34 cellular contexts compared by ENCODE assay signal in the genomic region with DNA sequence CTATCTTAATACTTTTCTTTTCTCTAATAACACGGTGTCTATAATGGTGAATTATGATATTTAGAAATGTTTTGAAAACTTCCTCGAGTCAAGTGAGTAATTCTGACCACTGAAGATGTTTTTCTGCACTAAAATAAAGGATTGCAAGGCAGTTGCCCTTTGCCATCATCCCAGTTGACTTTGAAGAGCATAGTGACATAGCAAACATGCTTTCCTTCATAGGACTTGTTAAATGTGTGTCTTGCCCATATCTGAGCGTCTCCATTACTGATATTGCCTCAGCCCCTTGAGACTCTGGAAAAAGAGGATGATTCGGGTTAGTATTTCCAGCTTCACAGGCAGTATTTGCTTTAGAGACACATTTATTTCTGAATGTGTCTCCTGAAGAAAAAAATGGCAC.
"Had no signal": no experiment of that assay in that cellular context is flagged by ENCODE, and none has a peak within 500 bp of the region (broad histone marks: within the 10 kb centered on the region; RNA-seq: fewer than 3 reads in every experiment).

No MANE protein-coding gene starts in this region.

- H3K36me3 Mint-ChIP-seq: activated CD4-positive, alpha-beta memory T cell treated with anti-CD3 and anti-CD28 coated beads for 36 hours; activated naive CD4-positive, alpha-beta T cell treated with anti-CD3 and anti-CD28 coated beads, Interleukin-2, amount 50 U/mL, for 24 hours; activated naive CD8-positive, alpha-beta T cell treated with anti-CD3 and anti-CD28 coated beads for 36 hours; brain had no signal

- H3K27me3 Mint-ChIP-seq: dendritic cell treated with granulocyte-macrophage colony-stimulating factor and Interleukin-4, amounts not matched to agents 40 ng/mL and 50 ng/mL, for 4 days had no signal

- H3K9me3 ChIP-seq: ascending aorta, breast epithelium, esophagus muscularis mucosa, gastrocnemius medialis had no signal

- ATAC-seq: activated CD4-positive, alpha-beta T cell treated with anti-CD3 and anti-CD28 coated beads for 36 hours; activated CD8-positive, alpha-beta memory T cell treated with anti-CD3 and anti-CD28 coated beads, Interleukin-2, amount 10 ng/mL, durations not matched to agents 7 days and 5 days; activated CD8-positive, alpha-beta T cell treated with anti-CD3 and anti-CD28 coated beads, Interleukin-2, amount 10 ng/mL, durations not matched to agents 7 days and 5 days; activated naive CD8-positive, alpha-beta T cell treated with anti-CD3 and anti-CD28 coated beads, Interleukin-2, amount 50 U/mL, for 24 hours; foreskin keratinocyte; gastrocnemius medialis had no signal

- H3K9me3 Mint-ChIP-seq: activated CD4-positive, alpha-beta memory T cell treated with anti-CD3 and anti-CD28 coated beads for 36 hours; activated CD4-positive, alpha-beta T cell treated with anti-CD3 and anti-CD28 coated beads, Interleukin-2, amount 10 ng/mL, durations not matched to agents 24 days and 14 days; activated naive CD4-positive, alpha-beta T cell treated with anti-CD3 and anti-CD28 coated beads for 36 hours; activated naive CD4-positive, alpha-beta T cell treated with anti-CD3 and anti-CD28 coated beads, Interleukin-2, amount 50 U/mL, for 24 hours; activated naive CD8-positive, alpha-beta T cell treated with anti-CD3 and anti-CD28 coated beads for 36 hours; activated naive CD8-positive, alpha-beta T cell treated with anti-CD3 and anti-CD28 coated beads, Interleukin-2, amount 50 U/mL, for 24 hours; activated T-helper 1 cell treated with anti-CD3 and anti-CD28 coated beads, Interleukin-12 subunit alpha, Interleukin-12 subunit beta, Interleukin-2, Interleukin-4 antibody, amounts not matched to agents 30 ng/mL and 10 ng/mL and 1 ng/mL, durations not matched to agents 14 hours and 24 hours and 36 hours; activated T-helper 2 cell treated with anti-CD3 and anti-CD28 coated beads, Interferon-gamma antibody, Interleukin-2, Interleukin-4, amounts not matched to agents 10 μg/mL and 5 μg/mL and 100 μg/mL, durations not matched to agents 14 hours and 24 hours and 36 hours; brain; dendritic cell treated with granulocyte-macrophage colony-stimulating factor and Interleukin-4, amounts not matched to agents 40 ng/mL and 50 ng/mL, for 4 days; endodermal cell had no signal

- H3K27ac Mint-ChIP-seq: activated CD4-positive, alpha-beta memory T cell treated with anti-CD3 and anti-CD28 coated beads for 36 hours; activated CD4-positive, alpha-beta T cell treated with anti-CD3 and anti-CD28 coated beads for 36 hours; activated CD4-positive, alpha-beta T cell treated with anti-CD3 and anti-CD28 coated beads, Interleukin-2, amount 10 ng/mL, durations not matched to agents 24 days and 14 days; activated CD8-positive, alpha-beta memory T cell treated with anti-CD3 and anti-CD28 coated beads, Interleukin-2, amount 10 ng/mL, durations not matched to agents 7 days and 5 days; activated CD8-positive, alpha-beta T cell treated with anti-CD3 and anti-CD28 coated beads, Interleukin-2, amount 10 ng/mL, durations not matched to agents 7 days and 5 days; activated naive CD4-positive, alpha-beta T cell treated with anti-CD3 and anti-CD28 coated beads for 36 hours; activated naive CD4-positive, alpha-beta T cell treated with anti-CD3 and anti-CD28 coated beads, Interleukin-2, amount 50 U/mL, for 24 hours; activated naive CD8-positive, alpha-beta T cell treated with anti-CD3 and anti-CD28 coated beads for 36 hours; activated naive CD8-positive, alpha-beta T cell treated with anti-CD3 and anti-CD28 coated beads, Interleukin-2, amount 50 U/mL, for 24 hours; activated T-helper 1 cell treated with anti-CD3 and anti-CD28 coated beads, Interleukin-12 subunit alpha, Interleukin-12 subunit beta, Interleukin-2, Interleukin-4 antibody, amounts not matched to agents 30 ng/mL and 10 ng/mL and 1 ng/mL, durations not matched to agents 14 hours and 24 hours and 36 hours; activated T-helper 2 cell treated with anti-CD3 and anti-CD28 coated beads, Interferon-gamma antibody, Interleukin-2, Interleukin-4, amounts not matched to agents 10 μg/mL and 5 μg/mL and 100 μg/mL, durations not matched to agents 14 hours and 24 hours and 36 hours; brain; dendritic cell treated with granulocyte-macrophage colony-stimulating factor and Interleukin-4, amounts not matched to agents 40 ng/mL and 50 ng/mL, for 4 days; endodermal cell had no signal

- H3K27me3 ChIP-seq: ascending aorta, breast epithelium, cardiac muscle cell, gastrocnemius medialis had no signal

- H3K27ac ChIP-seq: ascending aorta, breast epithelium, cardiac muscle cell, coronary artery, dorsolateral prefrontal cortex, esophagus muscularis mucosa, foreskin keratinocyte, gastrocnemius medialis had no signal

- H3K4me3 Mint-ChIP-seq: activated CD4-positive, alpha-beta memory T cell treated with anti-CD3 and anti-CD28 coated beads for 36 hours; activated CD4-positive, alpha-beta T cell treated with anti-CD3 and anti-CD28 coated beads for 36 hours; activated CD4-positive, alpha-beta T cell treated with anti-CD3 and anti-CD28 coated beads, Interleukin-2, amount 10 ng/mL, durations not matched to agents 24 days and 14 days; activated CD8-positive, alpha-beta memory T cell treated with anti-CD3 and anti-CD28 coated beads, Interleukin-2, amount 10 ng/mL, durations not matched to agents 7 days and 5 days; activated CD8-positive, alpha-beta T cell treated with anti-CD3 and anti-CD28 coated beads, Interleukin-2, amount 10 ng/mL, durations not matched to agents 7 days and 5 days; activated naive CD4-positive, alpha-beta T cell treated with anti-CD3 and anti-CD28 coated beads for 36 hours; activated naive CD4-positive, alpha-beta T cell treated with anti-CD3 and anti-CD28 coated beads, Interleukin-2, amount 50 U/mL, for 24 hours; activated naive CD8-positive, alpha-beta T cell treated with anti-CD3 and anti-CD28 coated beads for 36 hours; activated naive CD8-positive, alpha-beta T cell treated with anti-CD3 and anti-CD28 coated beads, Interleukin-2, amount 50 U/mL, for 24 hours; activated T-helper 1 cell treated with anti-CD3 and anti-CD28 coated beads, Interleukin-12 subunit alpha, Interleukin-12 subunit beta, Interleukin-2, Interleukin-4 antibody, amounts not matched to agents 30 ng/mL and 10 ng/mL and 1 ng/mL, durations not matched to agents 14 hours and 24 hours and 36 hours; brain; dendritic cell treated with granulocyte-macrophage colony-stimulating factor and Interleukin-4, amounts not matched to agents 40 ng/mL and 50 ng/mL, for 4 days; endodermal cell had no signal

- H3K4me3 ChIP-seq: ascending aorta, breast epithelium, cardiac muscle cell, coronary artery, dorsolateral prefrontal cortex, esophagus muscularis mucosa, gastrocnemius medialis had no signal

- DNase-seq: activated CD4-positive, alpha-beta memory T cell treated with anti-CD3 and anti-CD28 coated beads for 36 hours; activated CD4-positive, alpha-beta T cell treated with anti-CD3 and anti-CD28 coated beads for 36 hours; activated CD4-positive, alpha-beta T cell treated with anti-CD3 and anti-CD28 coated beads, Interleukin-2, amount 10 ng/mL, durations not matched to agents 24 days and 14 days; activated CD4-positive, CD25-positive, alpha-beta regulatory T cell; activated CD4-positive, CD25-positive, alpha-beta regulatory T cell treated with anti-CD3 and anti-CD28 coated beads, Interleukin-2, amount 50 U/mL, for 72 hours; activated CD8-positive, alpha-beta memory T cell treated with anti-CD3 and anti-CD28 coated beads, Interleukin-2, amount 10 ng/mL, durations not matched to agents 7 days and 5 days; activated CD8-positive, alpha-beta memory T cell treated with anti-CD3 and anti-CD28 coated beads, Interleukin-2, amount 50 U/mL, for 4 hours; activated CD8-positive, alpha-beta T cell treated with anti-CD3 and anti-CD28 coated beads, Interleukin-2, amount 10 ng/mL, durations not matched to agents 7 days and 5 days; activated effector memory CD4-positive, alpha-beta T cell treated with anti-CD3 and anti-CD28 coated beads, Interleukin-2, amount 50 U/mL, for 16 hours; activated naive CD4-positive, alpha-beta T cell treated with anti-CD3 and anti-CD28 coated beads for 36 hours; activated naive CD8-positive, alpha-beta T cell treated with anti-CD3 and anti-CD28 coated beads for 36 hours; activated naive CD8-positive, alpha-beta T cell treated with anti-CD3 and anti-CD28 coated beads, Interleukin-2, amount 50 U/mL, for 24 hours; activated T-cell treated with anti-CD3 and anti-CD28 coated beads, Interleukin-2, amount 50 U/mL, for 1 hour; activated T-cell treated with anti-CD3 and anti-CD28 coated beads, Interleukin-2, amount 50 U/mL, for 48 hours; central memory CD4-positive, alpha-beta T cell; cerebellar nuclear complex; dorsolateral prefrontal cortex; effector memory CD4-positive, alpha-beta T cell; endodermal cell; erythroblast; foreskin keratinocyte; gastrocnemius medialis; glutamatergic neuron; T-helper 2 cell had no signal

- H3K36me3 ChIP-seq: ascending aorta, breast epithelium, cardiac muscle cell, esophagus muscularis mucosa, gastrocnemius medialis had no signal

- H3K4me1 Mint-ChIP-seq: activated CD4-positive, alpha-beta T cell treated with anti-CD3 and anti-CD28 coated beads for 36 hours; activated CD4-positive, alpha-beta T cell treated with anti-CD3 and anti-CD28 coated beads, Interleukin-2, amount 10 ng/mL, durations not matched to agents 24 days and 14 days; activated naive CD4-positive, alpha-beta T cell treated with anti-CD3 and anti-CD28 coated beads, Interleukin-2, amount 50 U/mL, for 24 hours; activated naive CD8-positive, alpha-beta T cell treated with anti-CD3 and anti-CD28 coated beads for 36 hours; activated naive CD8-positive, alpha-beta T cell treated with anti-CD3 and anti-CD28 coated beads, Interleukin-2, amount 50 U/mL, for 24 hours; endodermal cell had no signal

- H3K4me1 ChIP-seq: ascending aorta, breast epithelium, esophagus muscularis mucosa, foreskin keratinocyte, gastrocnemius medialis had no signal
